ENCODE assay signal across 8 cellular contexts in the genomic region with DNA sequence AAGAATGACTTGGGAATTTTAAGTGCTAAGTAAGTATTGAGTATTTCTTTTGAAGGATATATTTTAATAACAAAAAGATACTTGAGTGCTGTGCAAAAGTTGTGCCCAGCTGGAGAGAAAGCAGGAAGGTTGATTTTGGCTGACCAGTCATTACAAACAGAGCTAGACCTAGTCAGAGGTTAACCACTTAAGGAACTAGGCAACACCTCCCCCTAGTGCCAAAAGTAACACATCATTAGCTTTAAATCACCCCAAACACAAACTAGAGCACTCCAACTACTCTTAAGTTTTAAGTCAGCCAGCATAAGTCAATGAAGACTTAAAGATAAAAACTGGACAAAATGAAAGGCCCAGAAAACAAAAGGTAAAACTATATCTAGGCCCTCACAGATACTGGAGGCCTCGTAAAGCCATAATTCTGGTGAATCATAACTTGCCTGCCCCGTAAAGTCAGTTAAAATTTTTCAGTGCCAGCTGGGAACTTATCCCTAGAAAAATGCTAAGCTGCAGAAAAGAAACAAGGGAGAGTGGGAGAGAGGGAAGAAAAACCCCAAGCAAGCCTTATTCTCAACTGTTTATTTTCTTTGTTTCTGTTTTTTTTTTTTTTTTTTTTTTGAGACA. TPM values are rescaled to one million over a fixed set of nuclear protein-coding genes. Genes with fewer than 3 reads are reported as not detected.
DNase-seq lines count a peak whose midpoint lies in the region; ATAC-seq, FAIRE-seq and TF ChIP-seq lines count a peak whose summit lies in the region.

No MANE protein-coding gene starts in this region.

- no peak overlapping the region for H2AK5ac ChIP-seq in H1 (ENCODE audit: low read depth, low read length)

- H3K14ac ChIP-seq in H1 (ENCODE audit: insufficient read length): no peak overlapping the region

- no peak overlapping the region for H3K4ac ChIP-seq in H1 (replicated peaks; ENCODE audit: insufficient read length, low read depth, low read length)

- H3K9ac ChIP-seq in H1 (replicated peaks in 1 of 4; ENCODE audit: extremely low read depth in 1 of 4, low read depth in 3 of 4, low read length in 3 of 4): no peak overlapping the region

- peak; percentile 86 to 90 for TF ChIP-seq RAD21 in H1 (IDR thresholded peaks at IDR 0.05 in 1 of 2, conservative IDR thresholded peaks at IDR 0.05 in 1 of 2; ENCODE audit: low read depth in 2 of 2, low read length in 2 of 2)

- peaks cover 3% of the 10 kb centered on the region; the same call in 1 of the 2 replicates for H3K79me1 ChIP-seq in H1 (ENCODE audit: low read depth, low read length)

- H2BK12ac ChIP-seq in H1 (ENCODE audit: low read depth, low read length): no peak overlapping the region

- H3K4me1 ChIP-seq in cardiac muscle cell (ENCODE audit: low read depth): peaks cover 6% of the 10 kb centered on the region
- peaks cover 0 to 4% (median 0%) of the 10 kb centered on the region in 4 experiments; a peak in 2 of 7 replicates for H3K4me1 ChIP-seq in H1 (replicated peaks in 1 of 4; ENCODE audit: control insufficient read depth in 3 of 4, insufficient read depth in 4 of 4, low read length in 3 of 4)

- H3K56ac ChIP-seq in H1 (replicated peaks; ENCODE audit: insufficient read length, low read depth, low read length): no peak overlapping the region

- 39% methylated on average over 2 of the region's 2 CpGs; no CpG with 5 or more reads in 1 of the 2 experiments for WGBS in H1 (ENCODE audit: extremely low coverage in 1 of 2, insufficient coverage in 1 of 2, insufficient read length in 1 of 2, insufficient replicate concordance in 2 of 2, low coverage in 1 of 2, low lambda C conversion rate in 2 of 2, missing lambda C conversion rate in 1 of 2), 2 experiments

- no peak overlapping the region for H4K91ac ChIP-seq in H1 (replicated peaks; ENCODE audit: insufficient read length, low read length)

- H2BK120ac ChIP-seq in H1 (replicated peaks; ENCODE audit: low read depth, low read length): no peak overlapping the region

- TF ChIP-seq CTCF in cardiac muscle cell (IDR thresholded peaks at IDR 0.05; ENCODE audit: low read depth, low read length): peak; percentile 71
- peak; percentile 71 for TF ChIP-seq CTCF in LNCAP (IDR thresholded peaks at IDR 0.05)
- TF ChIP-seq CTCF in H1 (IDR thresholded peaks at IDR 0.05; ENCODE audit: control extremely low read depth in 1 of 3, insufficient read depth in 1 of 3, low read depth in 1 of 3, low read length in 3 of 3): peak in 2 of 3 experiments; percentile 62 to 77; a peak in 3 of 4 replicates

- peaks cover 4% of the 10 kb centered on the region for H3K36me3 ChIP-seq in cardiac muscle cell
- peaks cover 0 to 8% (median 1%) of the 10 kb centered on the region in 4 experiments; a peak in 3 of 8 replicates for H3K36me3 ChIP-seq in H1 (ENCODE audit: control insufficient read depth in 2 of 4, insufficient read depth in 4 of 4, low read length in 3 of 4)

- no peaks in the 10 kb centered on the region for H4K20me1 ChIP-seq in H1 (replicated peaks in 1 of 2; ENCODE audit: control insufficient read depth in 1 of 2, insufficient read depth in 2 of 2, low read length in 2 of 2)

- H3K23me2 ChIP-seq in H1 (ENCODE audit: low read depth, low read length): peaks cover 6% of the 10 kb centered on the region

- H3K9me3 ChIP-seq in cardiac muscle cell (ENCODE audit: low read depth): no peaks in the 10 kb centered on the region
- no peaks in the 10 kb centered on the region for H3K9me3 ChIP-seq in H1 (ENCODE audit: insufficient read depth in 2 of 2, low read depth in 1 of 2, low read length in 1 of 2)

- no peak overlapping the region for H4K5ac ChIP-seq in H1 (ENCODE audit: insufficient read length, low read depth, low read length)

- CTCF ChIA-PET in H1 (lab: Charles Lee; ENCODE audit: partially characterized antibody): interaction anchor here (0.5 to 3.7 kb wide), 49 partner anchors 9 to 789 kb away, joined by 3 to 66 read pairs (median 3); partner anchors contain the start of genes AKIP1, ASCL3 and C11orf16

- peaks cover 0 to 3% of the 10 kb centered on the region in 2 experiments; a peak in 1 of 4 replicates for H3K79me2 ChIP-seq in H1 (ENCODE audit: control insufficient read depth in 1 of 2, insufficient read depth in 2 of 2, low read length in 2 of 2)

- H4K8ac ChIP-seq in H1 (ENCODE audit: extremely low read depth, insufficient read depth, low read length): no peak overlapping the region

- intact Hi-C loops in Right ventricle myocardium inferior (cut with DNase I): loop anchor here (5.0 to 10.0 kb wide), 2 partner anchors 47 to 145 kb away; partner anchors contain the start of gene AKIP1

- no peak for ATAC-seq in Right ventricle myocardium inferior
- peak; percentile 33 for ATAC-seq in GM21737 (IDR thresholded peaks at IDR 0.05; ENCODE audit: unreplicated experiment)

- peak; percentile 88 for FAIRE-seq in H1 (lab: Jason Lieb, UNC)

- 0 out of 4 replicates have a peak overlapping the region, but pooled peaks of 1 of the 2 experiments have one; percentile 21 for H3K4me2 ChIP-seq in H1 (ENCODE audit: insufficient read depth in 1 of 2, low read depth in 2 of 2, low read length in 2 of 2)

- H3K4me3 ChIP-seq in cardiac muscle cell: no peak overlapping the region
- H3K4me3 ChIP-seq in H1 (ENCODE audit: extremely low read depth in 1 of 4, insufficient read depth in 2 of 4, low read depth in 3 of 4, low read length in 4 of 4): no peak overlapping the region

- no peak overlapping the region for H3K23ac ChIP-seq in H1 (ENCODE audit: insufficient read length)

- no peak for TF ChIP-seq EP300 in H1 (IDR thresholded peaks at IDR 0.05; ENCODE audit: borderline replicate concordance in 1 of 2, low read depth in 2 of 2, low read length in 2 of 2)

- no peak overlapping the region for H2AFZ ChIP-seq in H1 (ENCODE audit: low read length)

- no peak overlapping the region for H2BK5ac ChIP-seq in H1 (ENCODE audit: low read depth, low read length)

- no peak overlapping the region for H2BK15ac ChIP-seq in H1 (ENCODE audit: low read length)

- no peak overlapping the region for H3K18ac ChIP-seq in H1 (ENCODE audit: extremely low read depth, low read length)

- H2BK20ac ChIP-seq in H1 (ENCODE audit: low read length): no peak overlapping the region

- no peaks in the 10 kb centered on the region for H3K27me3 ChIP-seq in cardiac muscle cell
- H3K27me3 ChIP-seq in H1 (replicated peaks in 1 of 4; ENCODE audit: control insufficient read depth in 3 of 4, extremely low read depth in 1 of 4, insufficient read depth in 3 of 4, low read length in 3 of 4): no peaks in the 10 kb centered on the region

- DNase-seq in cardiac muscle cell (ENCODE audit: low read depth in 1 of 2, low spot score in 1 of 2): peak; percentile 71 to 91
- DNase-seq in Right ventricle myocardium inferior (ENCODE audit: missing footprints): no peak
- peak; percentile 59 for DNase-seq in SKM-1 (lab: John Stamatoyannopoulos, UW; ENCODE audit: unreplicated experiment)
- DNase-seq in H1 (ENCODE audit: low read depth in 1 of 2, low spot score in 2 of 2): peak in 1 of 2 experiments; percentile 31
- DNase-seq in myocyte (ENCODE audit: low read depth): peak; percentile 90
- no peak for DNase-seq in mesenteric fat pad (ENCODE audit: low spot score)

- POLR2A ChIA-PET in H1 (lab: Charles Lee; ENCODE audit: partially characterized antibody): interaction anchor here (0.8 to 2.2 kb wide), 8 partner anchors 8 to 277 kb away, joined by 3 to 10 read pairs (median 4); partner anchors contain the start of genes RPL27A and TRIM66

- H3K27ac ChIP-seq in cardiac muscle cell: no peak overlapping the region
- H3K27ac ChIP-seq in H1 (ENCODE audit: low read depth, low read length): no peak overlapping the region

- TF ChIP-seq POLR2A in H1 (IDR thresholded peaks at IDR 0.05; ENCODE audit: control extremely low read depth in 1 of 2, low read depth in 2 of 2, low read length in 2 of 2): no peak

RNA-seq across cellular contexts. Expression of gene TMEM9B, which starts 4.6 kb away (rescaled TPM):
- total RNA-seq in cardiac muscle cell (15.4 and 20.9 TPM in 2 replicates), Right ventricle myocardium inferior (46.1 TPM), myocyte (62.2 and 71.9 TPM in 2 replicates), mesenteric fat pad (32.9 TPM)
- polyA plus RNA-seq in cardiac muscle cell (36.2 and 39.4 TPM in 2 replicates), H1 (2011; rRNA removed) (4.2 and 8.3 TPM in 2 replicates)
- 9.4 and 10.0 TPM in 2 replicates for total RNA-seq in H1 (2021; fragmentation: NEBNext Ultra II Directional; extraction: Animal tissue kit (Norgen Biotek cat#: 25700))
- polyA plus RNA-seq in H1 (2011; cell fraction: cytosol; rRNA removed): 6.5 TPM
- polyA plus RNA-seq in H1 (2011; cell fraction: nucleus; rRNA removed): 1.9 TPM
- 6.9 to 13.5 TPM (median 7.5 TPM) in 4 replicates for polyA plus RNA-seq in H1 (2012, experiment 1 of 2)
- 5.9 TPM for polyA plus RNA-seq in H1 (2012, experiment 2 of 2)
- 9.5 TPM for polyA plus RNA-seq in H1 (2013, experiment 1 of 2)
- polyA plus RNA-seq in H1 (2013, experiment 2 of 2): 11.5 TPM
- 3.5 and 6.4 TPM in 2 replicates for polyA minus RNA-seq in H1 (2011; rRNA and poly(A)+ RNA removed)
- polyA minus RNA-seq in H1 (2011; cell fraction: cytosol; rRNA and poly(A)+ RNA removed): 3.3 TPM
- 2.4 TPM for polyA minus RNA-seq in H1 (2011; cell fraction: nucleus; rRNA and poly(A)+ RNA removed)
- 74.5 TPM for polyA plus RNA-seq in myocyte (2012)

RNA-seq across cellular contexts. Expression of gene ASCL3, which starts 16.8 kb away (rescaled TPM):
- not detected in 2 replicates for total RNA-seq in cardiac muscle cell
- not detected in 2 replicates for polyA plus RNA-seq in cardiac muscle cell
- total RNA-seq in Right ventricle myocardium inferior: not detected
- total RNA-seq in H1 (2021; fragmentation: NEBNext Ultra II Directional; extraction: Animal tissue kit (Norgen Biotek cat#: 25700)): not detected in 2 replicates
- polyA plus RNA-seq in H1 (2011; rRNA removed): not detected in 2 replicates
- polyA plus RNA-seq in H1 (2011; cell fraction: cytosol; rRNA removed): not detected
- polyA plus RNA-seq in H1 (2011; cell fraction: nucleus; rRNA removed): not detected
- not detected in 4 replicates for polyA plus RNA-seq in H1 (2012, experiment 1 of 2)
- not detected for polyA plus RNA-seq in H1 (2012, experiment 2 of 2)
- not detected for polyA plus RNA-seq in H1 (2013, experiment 1 of 2)
- not detected for polyA plus RNA-seq in H1 (2013, experiment 2 of 2)
- polyA minus RNA-seq in H1 (2011; rRNA and poly(A)+ RNA removed): not detected in 2 replicates
- polyA minus RNA-seq in H1 (2011; cell fraction: cytosol; rRNA and poly(A)+ RNA removed): not detected
- polyA minus RNA-seq in H1 (2011; cell fraction: nucleus; rRNA and poly(A)+ RNA removed): not detected
- total RNA-seq in myocyte: not detected in 2 replicates
- not detected for polyA plus RNA-seq in myocyte (2012)
- not detected for total RNA-seq in mesenteric fat pad

RNA-seq across cellular contexts. Expression of gene C11orf16, which starts 26.9 kb away (rescaled TPM):
- not detected in 2 replicates for total RNA-seq in cardiac muscle cell
- not detected in 2 replicates for polyA plus RNA-seq in cardiac muscle cell
- not detected for total RNA-seq in Right ventricle myocardium inferior
- not detected in 2 replicates for total RNA-seq in H1 (2021; fragmentation: NEBNext Ultra II Directional; extraction: Animal tissue kit (Norgen Biotek cat#: 25700))
- polyA plus RNA-seq in H1 (2011; rRNA removed): 0.06 and 0.08 TPM in 2 replicates
- polyA plus RNA-seq in H1 (2011; cell fraction: cytosol; rRNA removed): 0.13 TPM
- polyA plus RNA-seq in H1 (2011; cell fraction: nucleus; rRNA removed): 0.09 TPM
- 0.11 TPM in 1 of 4 replicates, not detected in the others for polyA plus RNA-seq in H1 (2012, experiment 1 of 2)
- polyA plus RNA-seq in H1 (2012, experiment 2 of 2): not detected
- 0.20 TPM for polyA plus RNA-seq in H1 (2013, experiment 1 of 2)
- polyA plus RNA-seq in H1 (2013, experiment 2 of 2): 0.17 TPM
- 0.10 TPM in 1 of 2 replicates, not detected in the other for polyA minus RNA-seq in H1 (2011; rRNA and poly(A)+ RNA removed)
- not detected for polyA minus RNA-seq in H1 (2011; cell fraction: cytosol; rRNA and poly(A)+ RNA removed)
- polyA minus RNA-seq in H1 (2011; cell fraction: nucleus; rRNA and poly(A)+ RNA removed): not detected
- total RNA-seq in myocyte: not detected in 2 replicates
- 0.13 TPM for polyA plus RNA-seq in myocyte (2012)
- total RNA-seq in mesenteric fat pad: not detected

RNA-seq across cellular contexts. Expression of gene NRIP3, which starts 44.1 kb away (rescaled TPM):
- total RNA-seq in cardiac muscle cell (2.1 and 2.5 TPM in 2 replicates), Right ventricle myocardium inferior (0.76 TPM), myocyte (7.0 and 13.5 TPM in 2 replicates), mesenteric fat pad (0.87 TPM)
- polyA plus RNA-seq in cardiac muscle cell (0.04 and 0.57 TPM in 2 replicates), H1 (2011; rRNA removed) (2.4 and 3.9 TPM in 2 replicates)
- total RNA-seq in H1 (2021; fragmentation: NEBNext Ultra II Directional; extraction: Animal tissue kit (Norgen Biotek cat#: 25700)): 7.1 and 7.8 TPM in 2 replicates
- polyA plus RNA-seq in H1 (2011; cell fraction: cytosol; rRNA removed): 3.6 TPM
- polyA plus RNA-seq in H1 (2011; cell fraction: nucleus; rRNA removed): 2.2 TPM
- 3.5 to 4.2 TPM (median 4.0 TPM) in 4 replicates for polyA plus RNA-seq in H1 (2012, experiment 1 of 2)
- 2.3 TPM for polyA plus RNA-seq in H1 (2012, experiment 2 of 2)
- polyA plus RNA-seq in H1 (2013, experiment 1 of 2): 4.9 TPM
- polyA plus RNA-seq in H1 (2013, experiment 2 of 2): 4.9 TPM
- 9.2 and 10.0 TPM in 2 replicates for polyA minus RNA-seq in H1 (2011; rRNA and poly(A)+ RNA removed)
- polyA minus RNA-seq in H1 (2011; cell fraction: cytosol; rRNA and poly(A)+ RNA removed): 6.5 TPM
- polyA minus RNA-seq in H1 (2011; cell fraction: nucleus; rRNA and poly(A)+ RNA removed): 4.4 TPM
- polyA plus RNA-seq in myocyte (2012): 3.8 TPM

RNA-seq across cellular contexts. Expression of gene AKIP1, which starts 48.7 kb away (rescaled TPM):
- total RNA-seq in cardiac muscle cell (26.2 and 33.7 TPM in 2 replicates), Right ventricle myocardium inferior (23.3 TPM), myocyte (95.3 and 95.5 TPM in 2 replicates), mesenteric fat pad (12.8 TPM)
- polyA plus RNA-seq in cardiac muscle cell (51.1 and 55.2 TPM in 2 replicates), H1 (2011; rRNA removed) (27.2 and 29.6 TPM in 2 replicates)
- total RNA-seq in H1 (2021; fragmentation: NEBNext Ultra II Directional; extraction: Animal tissue kit (Norgen Biotek cat#: 25700)): 17.8 and 19.9 TPM in 2 replicates
- 24.3 TPM for polyA plus RNA-seq in H1 (2011; cell fraction: cytosol; rRNA removed)
- polyA plus RNA-seq in H1 (2011; cell fraction: nucleus; rRNA removed): 12.4 TPM
- polyA plus RNA-seq in H1 (2012, experiment 1 of 2): 21.3 to 23.8 TPM (median 22.5 TPM) in 4 replicates
- 27.7 TPM for polyA plus RNA-seq in H1 (2012, experiment 2 of 2)
- 10.3 TPM for polyA plus RNA-seq in H1 (2013, experiment 1 of 2)
- 10.5 TPM for polyA plus RNA-seq in H1 (2013, experiment 2 of 2)
- 3.9 and 6.7 TPM in 2 replicates for polyA minus RNA-seq in H1 (2011; rRNA and poly(A)+ RNA removed)
- 14.0 TPM for polyA minus RNA-seq in H1 (2011; cell fraction: cytosol; rRNA and poly(A)+ RNA removed)
- polyA minus RNA-seq in H1 (2011; cell fraction: nucleus; rRNA and poly(A)+ RNA removed): 8.1 TPM
- 104 TPM for polyA plus RNA-seq in myocyte (2012)

Comparison
In these comparisons a context has a peak if more than half of its experiments do, and no peak if none do; other contexts are left out.
1. DNase-seq: peak in cardiac muscle cell (2 of 2), SKM-1 (single experiment) and myocyte (single experiment); none in Right ventricle myocardium inferior (single experiment) and mesenteric fat pad (single experiment).
2. Peak in every context shown above with its lines, with median percentiles within 50 percentile points of each other: CTCF ChIP-seq.